14 cellular contexts compared by ENCODE assay signal in genomic region chr20:10625641-10626040, GRCh38. TPM values are rescaled to one million over a fixed set of nuclear protein-coding genes. Genes with fewer than 3 reads are reported as not detected.
DNase-seq lines count a peak whose midpoint lies in the region; ATAC-seq, FAIRE-seq and TF ChIP-seq lines count a peak whose summit lies in the region.
"Had no signal": no experiment of that assay in that cellular context is flagged by ENCODE, and none has a peak within 500 bp of the region (broad histone marks: within the 10 kb centered on the region; RNA-seq: fewer than 3 reads in every experiment).

No MANE protein-coding gene starts in this region.

- FAIRE-seq in astrocyte (lab: Jason Lieb, UNC): no peak

- H3K27ac Mint-ChIP-seq in H9 (peak overlapping the region in 2 of 3 experiments; percentile 1 to 35; a peak in 2 of 7 replicates), astrocyte (ENCODE audit: unreplicated experiment) (peak overlapping the region; percentile 6), mesothelial cell of epicardium (peak overlapping the region; percentile 39)
- H3K27ac Mint-ChIP-seq in activated naive CD4-positive, alpha-beta T cell treated with anti-CD3 and anti-CD28 coated beads for 36 hours: no peak overlapping the region
- H3K27ac Mint-ChIP-seq: CD8-positive, alpha-beta memory T cell had no signal

- H3K4me3 ChIP-seq in astrocyte (ENCODE audit: insufficient read depth, low read depth, low read length): no peak overlapping the region
- H3K4me3 ChIP-seq in thyroid gland (replicated peaks in 1 of 3): no peak overlapping the region
- H3K4me3 ChIP-seq: BLaER1 had no signal

- no CpG with 5 or more reads among the region's 2 CpGs for WGBS in H9 (ENCODE audit: extremely low coverage, insufficient read length, low lambda C conversion rate)
- WGBS in thyroid gland, 2 donors: 88 to 93% methylated on average over 2 of the region's 2 CpGs

- no peak overlapping the region for H2BK20ac ChIP-seq in H9 (ENCODE audit: low read depth, low read length, poor library complexity, severe bottlenecking)

- intact Hi-C loops in thyroid gland (cut with DNase I): no loop called here
- intact Hi-C loops in left cardiac atrium (cut with DNase I): no loop called here
- intact Hi-C loops in activated naive CD4-positive, alpha-beta T cell treated with anti-CD3 and anti-CD28 coated beads for 36 hours (cut with micrococcal nuclease): no loop called here

- H3K4ac ChIP-seq in H9 (ENCODE audit: low read depth, low read length): no peak overlapping the region

- H3K4me1 ChIP-seq in H9 (ENCODE audit: insufficient read depth, low read length) (peaks cover 9% of the 10 kb centered on the region; the same call in 1 of the 2 replicates), astrocyte (ENCODE audit: insufficient read depth, low read length) (peaks cover 16% of the 10 kb centered on the region), thyroid gland (peaks cover 26 to 50% of the 10 kb centered on the region in 2 donors)

- no peak overlapping the region for H2AFZ ChIP-seq in H9 (ENCODE audit: low read length)
- no peak overlapping the region for H2AFZ ChIP-seq in astrocyte (ENCODE audit: low read depth, low read length)

- no peak overlapping the region for H3K4me2 ChIP-seq in H9 (ENCODE audit: insufficient read depth, insufficient read length, low read length)
- no peak overlapping the region for H3K4me2 ChIP-seq in astrocyte (ENCODE audit: low read length)
- H3K4me2 ChIP-seq: BLaER1 had no signal

- H2BK120ac ChIP-seq in H9 (ENCODE audit: low read depth, low read length, poor library complexity, severe bottlenecking): no peak overlapping the region

- no peak overlapping the region for H2BK15ac ChIP-seq in H9 (ENCODE audit: low read depth, low read length)

- CTCF ChIA-PET in activated naive CD4-positive, alpha-beta T cell treated with anti-CD3 and anti-CD28 coated beads for 36 hours (lab: Charles Lee): no interaction called here

- no peak overlapping the region for H3T11ph ChIP-seq in H9 (ENCODE audit: low read length)

- H3K23me2 ChIP-seq in H9 (ENCODE audit: insufficient read length, low read depth, low read length, poor library complexity, severe bottlenecking): no peaks in the 10 kb centered on the region

- H3K56ac ChIP-seq in H9 (ENCODE audit: insufficient read length, low read depth, low read length): no peak overlapping the region

- DNase-seq in H9 (no peak), astrocyte (ENCODE audit: low read depth) (no peak), mesothelial cell of epicardium (ENCODE audit: low spot score in 2 of 2, unreplicated experiment in 2 of 2) (no peak), thyroid gland (no peak), glomerular visceral epithelial cell (ENCODE audit: extremely low spot score) (no peak), left cardiac atrium (no peak)
- DNase-seq in activated naive CD4-positive, alpha-beta T cell treated with anti-CD3 and anti-CD28 coated beads for 36 hours: no peak
- DNase-seq: CD8-positive, alpha-beta memory T cell; DND-41; NCI-H1436; NCI-H2081; NCI-H510A treated with DMSO at 0.1 percent for 48 hours had no signal

- H3K4me1 Mint-ChIP-seq in H9 (peaks cover 39% of the 10 kb centered on the region in 2 experiments), astrocyte (ENCODE audit: low read depth, unreplicated experiment) (peaks cover 38% of the 10 kb centered on the region), mesothelial cell of epicardium (peaks cover 87% of the 10 kb centered on the region)
- no peaks in the 10 kb centered on the region for H3K4me1 Mint-ChIP-seq in activated naive CD4-positive, alpha-beta T cell treated with anti-CD3 and anti-CD28 coated beads for 36 hours (ENCODE audit: low read depth)
- H3K4me1 Mint-ChIP-seq: CD8-positive, alpha-beta memory T cell had no signal

- H3K23ac ChIP-seq in H9 (ENCODE audit: insufficient read length, low read depth, low read length): no peak overlapping the region

- H3K14ac ChIP-seq in H9 (ENCODE audit: insufficient read depth, low read length): no peak overlapping the region

- no peak overlapping the region for H3K9ac ChIP-seq in H9 (ENCODE audit: extremely low read depth, insufficient read length, low read length)
- H3K9ac ChIP-seq in astrocyte (ENCODE audit: low read length): no peak overlapping the region
- H3K9ac ChIP-seq: BLaER1 had no signal

- TF ChIP-seq CTCF in H9 (conservative IDR thresholded peaks at IDR 0.05) (no peak), astrocyte (IDR thresholded peaks at IDR 0.05; ENCODE audit: insufficient read depth, low read depth, low read length) (no peak), mesothelial cell of epicardium (IDR thresholded peaks at IDR 0.05; ENCODE audit: unreplicated experiment) (no peak), thyroid gland (IDR thresholded peaks at IDR 0.05) (no peak)

- H4K8ac ChIP-seq in H9 (replicated peaks; ENCODE audit: insufficient read length, low read depth, low read length): no peak overlapping the region

- peaks cover 2 to 5% (median 5%) of the 10 kb centered on the region in 3 experiments; a peak in 6 of 7 replicates for H3K36me3 Mint-ChIP-seq in H9 (ENCODE audit: insufficient read depth in 1 of 3, low read depth in 3 of 3)
- no peaks in the 10 kb centered on the region for H3K36me3 Mint-ChIP-seq in astrocyte (ENCODE audit: low read depth, unreplicated experiment)
- H3K36me3 Mint-ChIP-seq in mesothelial cell of epicardium: no peaks in the 10 kb centered on the region
- peaks cover 21% of the 10 kb centered on the region for H3K36me3 Mint-ChIP-seq in activated naive CD4-positive, alpha-beta T cell treated with anti-CD3 and anti-CD28 coated beads for 36 hours (ENCODE audit: low read depth)

- H3K79me1 ChIP-seq in H9 (ENCODE audit: insufficient read depth, low read depth, low read length, poor library complexity, severe bottlenecking): no peaks in the 10 kb centered on the region

- H3K79me2 ChIP-seq in H9 (ENCODE audit: insufficient read depth, low read length) (no peaks in the 10 kb centered on the region), astrocyte (ENCODE audit: insufficient read depth, low read length) (no peaks in the 10 kb centered on the region)

- no peaks in the 10 kb centered on the region for H3K27me3 ChIP-seq in H9 (ENCODE audit: insufficient read depth, low read length)
- no peaks in the 10 kb centered on the region for H3K27me3 ChIP-seq in astrocyte (ENCODE audit: insufficient read depth, low read length)
- H3K27me3 ChIP-seq in thyroid gland: no peaks in the 10 kb centered on the region
- H3K27me3 ChIP-seq: BLaER1 had no signal

- H3K27ac ChIP-seq in H9 (ENCODE audit: insufficient read length, low read depth, low read length) (no peak overlapping the region), astrocyte (ENCODE audit: low read depth, low read length) (no peak overlapping the region), thyroid gland (peak overlapping the region in 2 of 3 donors; percentile 45 to 67)
- H3K27ac ChIP-seq: BLaER1 had no signal

- TF ChIP-seq POLR2A in thyroid gland (IDR thresholded peaks at IDR 0.05): no peak

- no peak overlapping the region for H2BK5ac ChIP-seq in H9 (ENCODE audit: insufficient read length, low read length)

- no peak overlapping the region for H2AK5ac ChIP-seq in H9 (ENCODE audit: insufficient read length, low read length)

- H4K20me1 ChIP-seq in H9 (ENCODE audit: control insufficient read depth, insufficient read depth, insufficient read length) (no peaks in the 10 kb centered on the region), astrocyte (ENCODE audit: insufficient read depth, low read length) (no peaks in the 10 kb centered on the region)
- H4K20me1 ChIP-seq: BLaER1 had no signal

- H3K18ac ChIP-seq in H9 (ENCODE audit: insufficient read length, low read depth, low read length): no peak overlapping the region

- no peak overlapping the region for H2BK12ac ChIP-seq in H9 (ENCODE audit: insufficient read length, low read depth, low read length)

- H3K27me3 Mint-ChIP-seq in H9 (ENCODE audit: low read depth) (peaks cover 2% of the 10 kb centered on the region; the same call in 1 of the 2 replicates), astrocyte (ENCODE audit: low read depth, unreplicated experiment) (no peaks in the 10 kb centered on the region), mesothelial cell of epicardium (ENCODE audit: low read depth) (no peaks in the 10 kb centered on the region)
- H3K27me3 Mint-ChIP-seq in activated naive CD4-positive, alpha-beta T cell treated with anti-CD3 and anti-CD28 coated beads for 36 hours (ENCODE audit: low read depth): no peaks in the 10 kb centered on the region
- H3K27me3 Mint-ChIP-seq: CD8-positive, alpha-beta memory T cell; IgD-negative memory B cell had no signal

- H3K9me3 ChIP-seq in H9 (ENCODE audit: control insufficient read depth, low read depth, low read length) (no peaks in the 10 kb centered on the region), astrocyte (ENCODE audit: insufficient read depth, low read depth, low read length) (no peaks in the 10 kb centered on the region), thyroid gland (no peaks in the 10 kb centered on the region)
- H3K9me3 ChIP-seq: BLaER1 had no signal

- ATAC-seq in left cardiac atrium: no peak

- no peak overlapping the region for H4K5ac ChIP-seq in H9 (ENCODE audit: insufficient read length, low read depth, low read length)

- H3K36me3 ChIP-seq in astrocyte (ENCODE audit: insufficient read depth, low read length) (no peaks in the 10 kb centered on the region), thyroid gland (no peaks in the 10 kb centered on the region)

- no peak overlapping the region for H4K91ac ChIP-seq in H9 (ENCODE audit: insufficient read length, low read depth, low read length)

- H3K4me3 Mint-ChIP-seq in H9 (no peak overlapping the region), astrocyte (ENCODE audit: unreplicated experiment) (no peak overlapping the region), mesothelial cell of epicardium (no peak overlapping the region)
- no peak overlapping the region for H3K4me3 Mint-ChIP-seq in activated naive CD4-positive, alpha-beta T cell treated with anti-CD3 and anti-CD28 coated beads for 36 hours
- H3K4me3 Mint-ChIP-seq: CD8-positive, alpha-beta memory T cell; IgD-negative memory B cell had no signal

- H3K9me3 Mint-ChIP-seq in H9 (no peaks in the 10 kb centered on the region), astrocyte (ENCODE audit: unreplicated experiment) (no peaks in the 10 kb centered on the region), mesothelial cell of epicardium (no peaks in the 10 kb centered on the region)
- H3K9me3 Mint-ChIP-seq in activated naive CD4-positive, alpha-beta T cell treated with anti-CD3 and anti-CD28 coated beads for 36 hours: no peaks in the 10 kb centered on the region

RNA-seq across cellular contexts. Expression of gene JAG1, which starts 48.2 kb away (rescaled TPM):
- total RNA-seq in H9 (2021) (54.0 and 58.1 TPM in 2 replicates), astrocyte (278 and 380 TPM in 2 replicates), mesothelial cell of epicardium (70.6 to 74.1 TPM (median 70.9 TPM) in 3 replicates), thyroid gland (10 to 100 TPM; 41.2 to 67.9 (median 46.2) TPM), left cardiac atrium (10 to 100 TPM; 32.4 to 42.3 TPM)
- total RNA-seq in activated naive CD4-positive, alpha-beta T cell treated with anti-CD3 and anti-CD28 coated beads for 36 hours: under 1 TPM; 0.25 to 0.41 TPM

Comparison
In these comparisons a context has a peak if more than half of its experiments do, and no peak if none do; other contexts are left out.
1. H3K27ac ChIP-seq: peak in thyroid gland (2 of 3); none in H9 (single experiment) and astrocyte (single experiment).
2. RNA of gene JAG1, which starts 48.2 kb away (total RNA-seq): 278 to 380 TPM in astrocyte, 70.6 to 74.1 TPM in mesothelial cell of epicardium, 54.0 to 58.1 TPM in H9, 41.2 to 67.9 TPM in thyroid gland and 32.4 to 42.3 TPM in left cardiac atrium; 0.25 to 0.41 TPM in activated naive CD4-positive, alpha-beta T cell treated with anti-CD3 and anti-CD28 coated beads for 36 hours; every median in the first group is over 10 times any median in the second.